In the genomic region with DNA sequence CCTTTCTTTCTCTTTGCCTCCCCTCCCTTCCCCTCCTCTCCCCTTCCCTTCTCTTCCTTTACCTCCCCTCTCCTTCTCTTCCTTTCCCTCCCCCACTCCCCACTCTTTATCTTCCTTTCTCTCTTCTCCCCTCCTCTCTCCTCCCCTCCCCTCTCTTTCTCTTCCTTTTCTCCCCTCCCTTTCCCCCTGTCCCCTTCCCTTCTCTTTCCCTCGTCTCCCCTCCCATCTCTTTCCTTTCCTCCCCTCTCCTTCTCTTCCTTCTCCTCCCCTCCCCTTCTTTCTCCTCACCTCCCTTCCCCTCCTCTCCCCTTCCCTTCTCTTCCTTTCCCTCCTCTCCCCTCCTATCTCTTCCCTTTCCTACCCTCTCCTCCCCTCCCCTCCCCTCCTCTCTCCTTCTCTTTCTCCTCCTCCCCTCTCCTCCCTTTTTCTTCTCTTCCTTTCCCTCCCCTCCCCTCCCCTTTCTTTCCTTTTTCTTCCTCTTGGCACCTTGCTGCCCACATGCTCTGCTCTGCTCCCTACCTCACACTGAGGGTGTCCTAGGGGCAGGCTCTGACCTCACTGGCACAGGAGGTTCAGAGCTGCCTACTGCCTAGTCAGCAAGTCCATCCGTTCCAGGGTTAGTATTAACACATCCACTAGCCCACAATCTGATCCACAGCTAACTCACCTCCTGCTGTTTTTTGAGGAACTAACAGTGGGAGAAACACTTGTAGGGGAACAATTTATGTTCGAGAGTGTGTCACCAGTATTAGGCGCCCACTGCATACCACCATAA, we compare ENCODE assay signal across 21 cellular contexts.
"Had no signal": no experiment of that assay in that cellular context is flagged by ENCODE, and none has a peak within 500 bp of the region (broad histone marks: within the 10 kb centered on the region; RNA-seq: fewer than 3 reads in every experiment).

No MANE protein-coding gene starts in this region.

- H3K4me3 ChIP-seq: ascending aorta, breast epithelium, coronary artery, left lung, mucosa of descending colon, ovary had no signal

- H3K27me3 ChIP-seq: ascending aorta, breast epithelium, left lung, ovary had no signal

- H3K27ac ChIP-seq: ascending aorta, breast epithelium, coronary artery, left lung, ovary had no signal

- H3K4me1 ChIP-seq: ascending aorta, breast epithelium, left lung had no signal

- DNase-seq: activated CD4-positive, alpha-beta T cell treated with anti-CD3 and anti-CD28 coated beads, Interleukin-2, amount 50 U/mL, for 1 hour; activated CD8-positive, alpha-beta memory T cell treated with anti-CD3 and anti-CD28 coated beads for 24 hours; activated CD8-positive, alpha-beta memory T cell treated with anti-CD3 and anti-CD28 coated beads, Interleukin-2, amount 50 U/mL, for 48 hours; activated effector memory CD4-positive, alpha-beta T cell treated with anti-CD3 and anti-CD28 coated beads, Interleukin-2, amount 50 U/mL, for 16 hours; activated naive CD4-positive, alpha-beta T cell treated with anti-CD3 and anti-CD28 coated beads, Interleukin-2, amount 50 U/mL, for 16 hours; activated T-cell treated with anti-CD3 and anti-CD28 coated beads, Interleukin-2, amount 50 U/mL, for 48 hours; erythroblast; hypothalamus; left lung; mucosa of descending colon; naive B cell; ovary; stimulated activated naive B cell treated with anti-CD40 and anti-IgM and Interleukin-4, amounts not matched to agents 10 μg/mL and 1 μg/mL and 100 μg/mL, for 72 hours; T-helper 1 cell; T-helper 9 cell had no signal

- H3K9me3 ChIP-seq: ascending aorta, breast epithelium, left lung, mucosa of descending colon, ovary had no signal

- H3K36me3 ChIP-seq: ascending aorta, breast epithelium, left lung, ovary had no signal

- FAIRE-seq: endometrium, frontal cortex, keratinocyte had no signal
